In genomic region chr5:99077254-99077640, GRCh38 we compare ENCODE assay signal across 16 cellular contexts.
DNase-seq lines count a peak whose midpoint lies in the region; ATAC-seq, FAIRE-seq and TF ChIP-seq lines count a peak whose summit lies in the region.
"Had no signal": no experiment of that assay in that cellular context is flagged by ENCODE, and none has a peak within 500 bp of the region (broad histone marks: within the 10 kb centered on the region; RNA-seq: fewer than 3 reads in every experiment).

No MANE protein-coding gene starts in this region.

- FAIRE-seq in K562 (lab: Jason Lieb, UNC) = no peak

- no peak overlapping the region for H3K4me3 ChIP-seq in K562
- no peak overlapping the region for H3K4me3 ChIP-seq in left ventricle myocardium inferior
- H3K4me3 ChIP-seq: breast epithelium, ovary, SK-N-MC, skin epidermis had no signal

- H3K9me3 ChIP-seq in K562 (replicated peaks; ENCODE audit: control insufficient read depth, insufficient read depth, low read depth, low read length) (no peaks in the 10 kb centered on the region), left ventricle myocardium inferior (replicated peaks) (peaks cover 8% of the 10 kb centered on the region)
- H3K9me3 ChIP-seq: breast epithelium, ovary had no signal

- BruUV-seq in K562 (replicated peaks; lab: Mats Ljungman, UMichigan) = no TSS peak

- H3K4me1 ChIP-seq in K562 (replicated peaks in 1 of 2; ENCODE audit: control insufficient read depth in 2 of 2, insufficient read depth in 2 of 2, low read length in 2 of 2) = peaks cover 5 to 8% of the 10 kb centered on the region in 2 experiments; a peak in 3 of 5 replicates
- no peaks in the 10 kb centered on the region for H3K4me1 ChIP-seq in left ventricle myocardium inferior
- H3K4me1 ChIP-seq: breast epithelium had no signal

- in situ Hi-C loops in K562 (cut with MboI) = no loop called here
- in situ Hi-C loops in GM13976 (cut with MboI; ENCODE audit: low sequenced_read_pairs, unreplicated experiment) = no loop called here

- H2AFZ ChIP-seq in K562 (ENCODE audit: low read depth, low read length) = 0 out of 2 replicates have a peak overlapping the region, but pooled peaks have one; percentile 57

- DNase-seq in K562 (ENCODE audit: extremely low read depth in 1 of 4, low spot score in 3 of 4) (no peak), Right ventricle myocardium superior (no peak), GM13976 (ENCODE audit: low spot score) (no peak), left ventricle myocardium inferior (no peak)
- DNase-seq: activated CD8-positive, alpha-beta memory T cell treated with anti-CD3 and anti-CD28 coated beads, Interleukin-2, amount 50 U/mL, for 4 hours; C1 segment of cervical spinal cord; DMS79; H7; ovary had no signal

- no peaks in the 10 kb centered on the region for H4K20me1 ChIP-seq in K562 (replicated peaks; ENCODE audit: control insufficient read depth, insufficient read depth, low read length)

- peak overlapping the region; percentile 20; the same call in 1 of the 3 replicates for H3K27ac ChIP-seq in K562 (ENCODE audit: extremely low read depth, low read depth, low read length)
- H3K27ac ChIP-seq in left ventricle myocardium inferior (replicated peaks) = no peak overlapping the region
- H3K27ac ChIP-seq: breast epithelium, ovary, SK-N-MC, skin epidermis had no signal

- no peak for TF ChIP-seq EP300 in K562 (IDR thresholded peaks at IDR 0.05; ENCODE audit: low read length)

- H3K27me3 ChIP-seq in K562 (ENCODE audit: control insufficient read depth in 2 of 2, insufficient read depth in 2 of 2, low read length in 2 of 2) (no peaks in the 10 kb centered on the region), left ventricle myocardium inferior (ENCODE audit: low read depth) (peaks cover 6% of the 10 kb centered on the region)
- H3K27me3 ChIP-seq: breast epithelium, ovary had no signal

- no peak for TF ChIP-seq RAD21 in K562 (CRISPR knock-in tag; conservative IDR thresholded peaks at IDR 0.05 in 1 of 2, IDR thresholded peaks at IDR 0.05 in 1 of 2)

- POLR2A ChIA-PET in K562 (lab: Yijun Ruan, JAX) = interaction anchor here (1.0 kb wide), 1 partner anchor 13 kb away, joined by 3 read pairs; no protein-coding TSS in a partner anchor

- intact Hi-C loops in K562 (cut with micrococcal nuclease) (no loop called here), Right ventricle myocardium superior (cut with DNase I) (no loop called here), left ventricle myocardium inferior (cut with micrococcal nuclease) (no loop called here)

- CTCF ChIA-PET in K562 (lab: Yijun Ruan, JAX; ENCODE audit: low intra/inter-chr PET ratio) = no interaction called here

- no peak overlapping the region for H3K9ac ChIP-seq in K562 (ENCODE audit: insufficient read depth in 1 of 2, low read depth in 2 of 2, low read length in 2 of 2)

- no peak overlapping the region for H3K4me2 ChIP-seq in K562 (ENCODE audit: insufficient read depth, low read length)

- H3K79me2 ChIP-seq in K562 (ENCODE audit: control insufficient read depth, insufficient read depth, low read length) = no peaks in the 10 kb centered on the region

- H3K9me1 ChIP-seq in K562 (ENCODE audit: control insufficient read depth, insufficient read depth, low read length) = no peaks in the 10 kb centered on the region

- ATAC-seq in GM18909 (IDR thresholded peaks at IDR 0.05; ENCODE audit: poor library complexity, unreplicated experiment) = peak; percentile 71
- ATAC-seq in GM21528 (IDR thresholded peaks at IDR 0.05; ENCODE audit: low FRiP score, unreplicated experiment) = peak; percentile 86
- peak; percentile 83 for ATAC-seq in HG03095 (IDR thresholded peaks at IDR 0.05; ENCODE audit: unreplicated experiment)
- ATAC-seq in K562 = 0 out of 3 replicates have a peak, but pooled peaks have one; percentile 19
- ATAC-seq in Right ventricle myocardium superior (ENCODE audit: poor library complexity) = no peak
- ATAC-seq: WTC11 had no signal

- TF ChIP-seq CTCF in K562 (IDR thresholded peaks at IDR 0.05 in 2 of 3, conservative IDR thresholded peaks at IDR 0.05 in 1 of 3; ENCODE audit: insufficient read depth in 2 of 3, low read depth in 1 of 3, low read length in 3 of 3) (no peak), GM13976 (IDR thresholded peaks at IDR 0.05; ENCODE audit: borderline replicate concordance, control extremely low read depth, extremely low read depth, insufficient read depth, missing control alignments) (no peak), left ventricle myocardium inferior (IDR thresholded peaks at IDR 0.05; ENCODE audit: borderline replicate concordance) (no peak)

- no peak for TF ChIP-seq POLR2A in K562 (conservative IDR thresholded peaks at IDR 0.05)

- H3K36me3 ChIP-seq in K562 (ENCODE audit: control insufficient read depth, insufficient read depth, low read length) = no peaks in the 10 kb centered on the region
- H3K36me3 ChIP-seq in left ventricle myocardium inferior = no peaks in the 10 kb centered on the region
- H3K36me3 ChIP-seq: breast epithelium, ovary had no signal

TF ChIP-seq in K562, 482 proteins besides CTCF, POLR2A, EP300 and RAD21 (continues in another document):
- TF ChIP-seq CC2D1A (IDR thresholded peaks at IDR 0.05) = no peak
- TF ChIP-seq ESRRA (IDR thresholded peaks at IDR 0.05; ENCODE audit: borderline replicate concordance, low read depth) = no peak
- no peak for TF ChIP-seq ETV1 (tag; conservative IDR thresholded peaks at IDR 0.05; ENCODE audit: low read depth)
- TF ChIP-seq E2F4 (CRISPR knock-in tag; IDR thresholded peaks at IDR 0.05; ENCODE audit: low read depth) = no peak
- TF ChIP-seq PREB (CRISPR knock-in tag; IDR thresholded peaks at IDR 0.05) = no peak
- TF ChIP-seq ZBTB1 (CRISPR knock-in tag; IDR thresholded peaks at IDR 0.05; ENCODE audit: borderline replicate concordance, low read depth) = no peak
- no peak for TF ChIP-seq ZNF609 (CRISPR knock-in tag; IDR thresholded peaks at IDR 0.05; ENCODE audit: borderline replicate concordance)
- TF ChIP-seq CEBPG (CRISPR knock-in tag; IDR thresholded peaks at IDR 0.05) = no peak
- no peak for TF ChIP-seq CEBPG (tag; conservative IDR thresholded peaks at IDR 0.05 in 1 of 2, IDR thresholded peaks at IDR 0.05 in 1 of 2)
- no peak for TF ChIP-seq PTBP1 (IDR thresholded peaks at IDR 0.05; ENCODE audit: low read depth, low read length)
- TF ChIP-seq NCOR1 (IDR thresholded peaks at IDR 0.05) = no peak
